In the genomic region with DNA sequence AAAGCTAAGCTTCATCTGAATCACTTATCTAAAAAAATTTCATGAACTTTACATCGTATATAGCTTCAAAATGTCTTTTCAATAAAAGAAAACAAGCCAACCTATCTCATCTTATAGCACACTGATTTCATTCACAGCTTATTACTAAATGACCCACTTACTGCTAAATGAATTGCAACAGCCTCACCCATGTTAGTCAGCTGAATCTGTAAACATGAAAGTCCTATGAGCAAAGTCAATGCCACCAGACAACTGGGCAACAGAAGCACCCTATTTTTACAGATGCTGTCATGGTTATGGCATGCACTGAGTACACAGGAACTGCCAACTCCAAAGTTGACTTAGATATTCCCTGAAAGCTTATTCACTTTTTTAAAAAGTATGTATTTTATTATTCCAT, we compare ENCODE assay signal across 9 cellular contexts. TPM values are rescaled to one million over a fixed set of nuclear protein-coding genes. Genes with fewer than 3 reads are reported as not detected.
DNase-seq lines count a peak whose midpoint lies in the region; ATAC-seq and TF ChIP-seq lines count a peak whose summit lies in the region.
"Had no signal": no experiment of that assay in that cellular context is flagged by ENCODE, and none has a peak within 500 bp of the region (broad histone marks: within the 10 kb centered on the region; RNA-seq: fewer than 3 reads in every experiment).

No MANE protein-coding gene starts in this region.

- H3K27me3 Mint-ChIP-seq in progenitor cell of endocrine pancreas, result no peaks in the 10 kb centered on the region

- peak; percentile 93 for ATAC-seq in esophagus mucosa

- H3K9me3 Mint-ChIP-seq in progenitor cell of endocrine pancreas (ENCODE audit: low read depth), result no peaks in the 10 kb centered on the region

- peak; percentile 61 for DNase-seq in AG09319 (ENCODE audit: extremely low read depth, low read depth)
- DNase-seq in NCI-H774 (lab: John Stamatoyannopoulos, UW), result peak; percentile 25
- DNase-seq in mucosa of gallbladder (ENCODE audit: low spot score), result peak; percentile 83
- no peak for DNase-seq in Kasumi-1 (lab: John Stamatoyannopoulos, UW)
- DNase-seq in progenitor cell of endocrine pancreas (ENCODE audit: low spot score, unreplicated experiment), result no peak
- DNase-seq in putamen (ENCODE audit: low spot score), result no peak
- no peak for DNase-seq in stimulated activated CD4-positive, alpha-beta T cell treated with anti-CD3 and anti-CD28 coated beads, Interleukin-12 subunit alpha, Interleukin-12 subunit beta, amount 100 ng/mL, for 4 hours
- DNase-seq: NCI-H2227 treated with DMSO at 0.1 percent for 48 hours had no signal

- no peak overlapping the region for H3K4me3 Mint-ChIP-seq in progenitor cell of endocrine pancreas (ENCODE audit: low read depth)

- H3K4me1 Mint-ChIP-seq in progenitor cell of endocrine pancreas (ENCODE audit: low read depth), result peaks cover 24% of the 10 kb centered on the region

- H3K36me3 Mint-ChIP-seq in progenitor cell of endocrine pancreas (ENCODE audit: insufficient read depth), result peaks cover 2% of the 10 kb centered on the region

- no peak overlapping the region for H3K27ac Mint-ChIP-seq in progenitor cell of endocrine pancreas

- TF ChIP-seq CTCF in AG09319 (IDR thresholded peaks at IDR 0.05; ENCODE audit: low read depth, low read length) (no peak), progenitor cell of endocrine pancreas (IDR thresholded peaks at IDR 0.05; ENCODE audit: unreplicated experiment) (no peak)

RNA-seq across cellular contexts. Expression of gene DST, which starts 41.2 kb away (rescaled TPM):
- total RNA-seq in esophagus mucosa, result 147 TPM
- total RNA-seq in mucosa of gallbladder, result 236 TPM
- 151 and 167 TPM in 2 replicates for total RNA-seq in progenitor cell of endocrine pancreas

Comparison
In these comparisons a context has a peak if more than half of its experiments do, and no peak if none do; other contexts are left out.
1. DNase-seq: peak in AG09319 (single experiment), NCI-H774 (single experiment) and mucosa of gallbladder (single experiment); none in Kasumi-1 (0 of 2), progenitor cell of endocrine pancreas (single experiment), putamen (single experiment) and stimulated activated CD4-positive, alpha-beta T cell treated with anti-CD3 and anti-CD28 coated beads, Interleukin-12 subunit alpha, Interleukin-12 subunit beta, amount 100 ng/mL, for 4 hours (single experiment).